28 cellular contexts compared by ENCODE assay signal in genomic region chr20:32622585-32623468, GRCh38. TPM values are rescaled to one million over a fixed set of nuclear protein-coding genes. Genes with fewer than 3 reads are reported as not detected.
DNase-seq lines count a peak whose midpoint lies in the region; ATAC-seq, FAIRE-seq and TF ChIP-seq lines count a peak whose summit lies in the region.
"Had no signal": no experiment of that assay in that cellular context is flagged by ENCODE, and none has a peak within 500 bp of the region (broad histone marks: within the 10 kb centered on the region; RNA-seq: fewer than 3 reads in every experiment).

No MANE protein-coding gene starts in this region.

- H3K79me2 ChIP-seq in GM23338 (replicated peaks; ENCODE audit: insufficient read depth) (no peaks in the 10 kb centered on the region), PC-3 (ENCODE audit: low read length) (no peaks in the 10 kb centered on the region)

- TF ChIP-seq CTCF in A549 (IDR thresholded peaks at IDR 0.05) (no peak), GM23338 (conservative IDR thresholded peaks at IDR 0.05; ENCODE audit: low read depth in 2 of 2) (no peak), PC-3 (conservative IDR thresholded peaks at IDR 0.05; ENCODE audit: low read depth, low read length) (no peak), GM20000 (IDR thresholded peaks at IDR 0.05; ENCODE audit: extremely low read depth, missing control alignments) (no peak)

- no peak for TF ChIP-seq RAD21 in A549 (conservative IDR thresholded peaks at IDR 0.05 in 1 of 2, IDR thresholded peaks at IDR 0.05 in 1 of 2)

- peaks cover 12% of the 10 kb centered on the region for H3K4me1 Mint-ChIP-seq in GM23338

- DNase-seq in A549 (ENCODE audit: low read depth in 1 of 2, low spot score in 1 of 2): no peak
- DNase-seq in GM23338 (ENCODE audit: low spot score): no peak
- DNase-seq in PC-3: peak; percentile 30
- no peak for DNase-seq in NK-92 treated with Interleukin-12 subunit alpha and Interleukin-12 subunit beta, amount 100 ng/mL, for 24 hours (lab: John Stamatoyannopoulos, UW)
- no peak for DNase-seq in activated T-cell treated with anti-CD3 and anti-CD28 coated beads for 4 hours
- no peak for DNase-seq in GM19239 (ENCODE audit: insufficient read length, low spot score)
- DNase-seq in GM20000 (ENCODE audit: low spot score): no peak
- DNase-seq: activated CD4-positive, alpha-beta T cell treated with anti-CD3 and anti-CD28 coated beads for 36 hours; activated effector memory CD4-positive, alpha-beta T cell treated with anti-CD3 and anti-CD28 coated beads, Interleukin-2, amount 50 U/mL, for 16 hours; activated naive CD8-positive, alpha-beta T cell treated with anti-CD3 and anti-CD28 coated beads for 36 hours; C1 segment of cervical spinal cord; central memory CD4-positive, alpha-beta T cell; dermis blood vessel endothelial cell; hippocampal formation; naive B cell; stimulated activated naive CD4-positive, alpha-beta T cell; upper lobe of right lung had no signal

- H3K4me2 ChIP-seq in A549 (no peak overlapping the region), GM23338 (no peak overlapping the region), PC-3 (ENCODE audit: low read length) (no peak overlapping the region)

- no peak overlapping the region for H3K4me3 Mint-ChIP-seq in GM23338
- H3K4me3 Mint-ChIP-seq: activated CD4-positive, alpha-beta T cell treated with anti-CD3 and anti-CD28 coated beads for 36 hours; activated naive CD8-positive, alpha-beta T cell treated with anti-CD3 and anti-CD28 coated beads for 36 hours; H9; T-helper 1 cell treated with Interleukin-12 subunit alpha and Interleukin-12 subunit beta and Interleukin-4 antibody, amounts not matched to agents 30 μg/mL and 1 μg/mL, for 36 hours had no signal

- H3K9ac ChIP-seq in PC-3 (ENCODE audit: low read length): no peak overlapping the region

- TF ChIP-seq EP300 in A549 (IDR thresholded peaks at IDR 0.05): no peak

- H4K20me1 ChIP-seq in GM23338 (replicated peaks; ENCODE audit: insufficient read depth) (0 out of 2 replicates have a peak, but pooled peaks cover 2% of the 10 kb centered on the region), PC-3 (ENCODE audit: low read length) (no peaks in the 10 kb centered on the region)

- 74% methylated on average over 18 of the region's 21 CpGs for WGBS in A549 (ENCODE audit: missing lambda C conversion rate)
- 89 to 91% methylated on average over 21 of the region's 21 CpGs for WGBS in ectodermal cell, 2 experiments

- peaks cover 48% of the 10 kb centered on the region for H3F3A ChIP-seq in GM23338 (replicated peaks; ENCODE audit: low read depth)
- H3F3A ChIP-seq in PC-3 (ENCODE audit: low read length, unreplicated experiment): no peaks in the 10 kb centered on the region

- no peak overlapping the region for H3K27ac Mint-ChIP-seq in GM23338
- H3K27ac Mint-ChIP-seq: activated CD4-positive, alpha-beta T cell treated with anti-CD3 and anti-CD28 coated beads for 36 hours; activated naive CD8-positive, alpha-beta T cell treated with anti-CD3 and anti-CD28 coated beads for 36 hours; T-helper 1 cell treated with Interleukin-12 subunit alpha and Interleukin-12 subunit beta and Interleukin-4 antibody, amounts not matched to agents 30 μg/mL and 1 μg/mL, for 36 hours had no signal

- H3K27ac ChIP-seq in A549 (no peak overlapping the region), GM23338 (ENCODE audit: low read depth) (no peak overlapping the region), PC-3 (ENCODE audit: low read length) (no peak overlapping the region), ectodermal cell (ENCODE audit: insufficient read depth, low read depth, low read length, poor library complexity, severe bottlenecking) (peak overlapping the region; percentile 2)
- H3K27ac ChIP-seq: ascending aorta, gastroesophageal sphincter, Peyer's patch, SJSA1, suprapubic skin, upper lobe of right lung had no signal

- no peaks in the 10 kb centered on the region for H3K27me3 ChIP-seq in GM23338 (ENCODE audit: insufficient read depth)
- H3K27me3 ChIP-seq in PC-3 (ENCODE audit: low read length): no peaks in the 10 kb centered on the region
- no peaks in the 10 kb centered on the region for H3K27me3 ChIP-seq in ectodermal cell (ENCODE audit: control insufficient read depth, insufficient read depth, low read length, poor library complexity, severe bottlenecking)
- H3K27me3 ChIP-seq: ascending aorta, SJSA1 had no signal

- intact Hi-C loops in PC-3 (cut with micrococcal nuclease): no loop called here

- no peaks in the 10 kb centered on the region; the same call in 2 of the 3 replicates for H3K36me3 Mint-ChIP-seq in GM23338 (ENCODE audit: low read depth)
- H3K36me3 Mint-ChIP-seq: activated naive CD8-positive, alpha-beta T cell treated with anti-CD3 and anti-CD28 coated beads for 36 hours; naive B cell had no signal

- CTCF ChIA-PET in A549 (lab: Yijun Ruan, JAX): no interaction called here
- CTCF ChIA-PET in PC-3 (lab: Charles Lee): no interaction called here

- peaks cover 8% of the 10 kb centered on the region for H3K27me3 Mint-ChIP-seq in GM23338 (ENCODE audit: insufficient read depth, low read depth, poor library complexity)
- H3K27me3 Mint-ChIP-seq: activated naive CD8-positive, alpha-beta T cell treated with anti-CD3 and anti-CD28 coated beads for 36 hours had no signal

- no peak for FAIRE-seq in A549 (lab: Jason Lieb, UNC)
- no peak for FAIRE-seq in GM19239 (lab: Jason Lieb, UNC)
- FAIRE-seq: GM12892 had no signal

- ATAC-seq in A549 (peak; percentile 6 to 36; a peak in 3 of 6 replicates), GM23338 (no peak), PC-3 (peak; percentile 70)
- ATAC-seq: activated CD4-positive, alpha-beta T cell treated with anti-CD3 and anti-CD28 coated beads for 36 hours; gastroesophageal sphincter; upper lobe of right lung had no signal

- H3K9me2 ChIP-seq in GM23338 (ENCODE audit: insufficient read depth) (no peaks in the 10 kb centered on the region), PC-3 (replicated peaks; ENCODE audit: low read length) (no peaks in the 10 kb centered on the region)

- TF ChIP-seq POLR2A in A549 (IDR thresholded peaks at IDR 0.05; ENCODE audit: low read length): no peak

- H3K9me3 Mint-ChIP-seq in GM23338: no peaks in the 10 kb centered on the region
- H3K9me3 Mint-ChIP-seq: activated naive CD8-positive, alpha-beta T cell treated with anti-CD3 and anti-CD28 coated beads for 36 hours; H9; naive B cell; T-helper 1 cell treated with Interleukin-12 subunit alpha and Interleukin-12 subunit beta and Interleukin-4 antibody, amounts not matched to agents 30 μg/mL and 1 μg/mL, for 36 hours had no signal

- H3K36me3 ChIP-seq in GM23338 (ENCODE audit: insufficient read depth) (no peaks in the 10 kb centered on the region), PC-3 (ENCODE audit: low read depth, low read length) (no peaks in the 10 kb centered on the region), ectodermal cell (ENCODE audit: control insufficient read depth, insufficient read depth, low read length) (no peaks in the 10 kb centered on the region)
- H3K36me3 ChIP-seq: ascending aorta, gastroesophageal sphincter, Peyer's patch, SJSA1, suprapubic skin, upper lobe of right lung had no signal

- no peaks in the 10 kb centered on the region for H3K9me3 ChIP-seq in A549
- no peaks in the 10 kb centered on the region for H3K9me3 ChIP-seq in PC-3 (ENCODE audit: low read length)
- no peaks in the 10 kb centered on the region for H3K9me3 ChIP-seq in ectodermal cell (ENCODE audit: control insufficient read depth, low read length)
- H3K9me3 ChIP-seq: ascending aorta, gastroesophageal sphincter, Peyer's patch, SJSA1, suprapubic skin, upper lobe of right lung had no signal

- POLR2A ChIA-PET in A549 (lab: Yijun Ruan, JAX) (no interaction called here), PC-3 (lab: Charles Lee; ENCODE audit: unreplicated experiment) (no interaction called here)

- H3K4me1 ChIP-seq in A549 (peaks cover 6% of the 10 kb centered on the region), GM23338 (ENCODE audit: insufficient read depth) (peaks cover 6% of the 10 kb centered on the region), PC-3 (ENCODE audit: insufficient read depth, low read length) (no peaks in the 10 kb centered on the region), ectodermal cell (ENCODE audit: control insufficient read depth, insufficient read depth, low read length) (peaks cover 13% of the 10 kb centered on the region)

- H2AFZ ChIP-seq in GM23338: peak overlapping the region; percentile 81; the same call in 1 of the 2 replicates
- H2AFZ ChIP-seq in PC-3 (ENCODE audit: low read length): no peak overlapping the region

- BruUV-seq in PC-3 (replicated peaks; lab: Mats Ljungman, UMichigan): no TSS peak

- H3K4me3 ChIP-seq in A549 (no peak overlapping the region), GM23338 (no peak overlapping the region), PC-3 (ENCODE audit: low read length) (no peak overlapping the region), ectodermal cell (ENCODE audit: insufficient read depth, low read depth, low read length) (no peak overlapping the region)
- H3K4me3 ChIP-seq: ascending aorta, gastroesophageal sphincter, Peyer's patch, SJSA1, suprapubic skin, upper lobe of right lung had no signal

RNA-seq across cellular contexts. Expression of gene NOL4L, which starts 37.7 kb away (rescaled TPM):
- polyA plus RNA-seq in A549 (2011; rRNA removed) (9.5 and 10.2 TPM in 2 replicates), A549 (2017; fragmentation: RNase III; extraction: RNeasy Plus Mini Kit Qiagen cat#74134 plus additional on column Dnase treatment) (11.8 to 13.8 TPM (median 11.8 TPM) in 3 replicates), GM23338 (2016; fragmentation: Nextera tagmentation; extraction: Ambion mirVana) (36.7 and 39.2 TPM in 2 replicates)
- 13.2 and 16.4 TPM in 2 replicates for polyA plus RNA-seq in A549 (2012; cell fraction: cytosol; rRNA removed)
- polyA plus RNA-seq in A549 (2012; cell fraction: nucleus; rRNA removed): 27.6 and 32.9 TPM in 2 replicates
- polyA minus RNA-seq in A549 (2011; rRNA and poly(A)+ RNA removed): 10.0 and 15.0 TPM in 2 replicates
- total RNA-seq in GM23338 (2014; rRNA removed; shearing (Covaris generic)): 32.8 and 38.8 TPM in 2 replicates
- total RNA-seq in PC-3 (2014; rRNA removed): 5.4 and 7.3 TPM in 2 replicates
- polyA plus RNA-seq in ectodermal cell (2013, experiment 1 of 4): 34.9 TPM
- 36.7 TPM for polyA plus RNA-seq in ectodermal cell (2013, experiment 2 of 4)
- polyA plus RNA-seq in ectodermal cell (2013, experiment 3 of 4): 33.6 TPM
- 37.4 TPM for polyA plus RNA-seq in ectodermal cell (2013, experiment 4 of 4)

RNA-seq across cellular contexts. Expression of gene C20orf203, which starts 50.9 kb away (rescaled TPM):
- polyA plus RNA-seq in A549 (2011; rRNA removed) (0.01 TPM in 1 of 2 replicates, not detected in the other), A549 (2017; fragmentation: RNase III; extraction: RNeasy Plus Mini Kit Qiagen cat#74134 plus additional on column Dnase treatment) (not detected in 3 replicates), GM23338 (2016; fragmentation: Nextera tagmentation; extraction: Ambion mirVana) (0.03 and 0.11 TPM in 2 replicates)
- not detected in 2 replicates for polyA plus RNA-seq in A549 (2012; cell fraction: cytosol; rRNA removed)
- polyA plus RNA-seq in A549 (2012; cell fraction: nucleus; rRNA removed): 0.02 TPM in 1 of 2 replicates, not detected in the other
- polyA minus RNA-seq in A549 (2011; rRNA and poly(A)+ RNA removed): 0.05 and 0.08 TPM in 2 replicates
- total RNA-seq in GM23338 (2014; rRNA removed; shearing (Covaris generic)): 0.08 TPM in 1 of 2 replicates, not detected in the other
- not detected in 2 replicates for total RNA-seq in PC-3 (2014; rRNA removed)
- polyA plus RNA-seq in ectodermal cell (2013, experiment 1 of 4): 0.65 TPM
- 0.14 TPM for polyA plus RNA-seq in ectodermal cell (2013, experiment 2 of 4)
- polyA plus RNA-seq in ectodermal cell (2013, experiment 3 of 4): 0.64 TPM
- polyA plus RNA-seq in ectodermal cell (2013, experiment 4 of 4): 0.08 TPM
- total RNA-seq: activated CD4-positive, alpha-beta T cell treated with anti-CD3 and anti-CD28 coated beads for 36 hours; ascending aorta; dermis blood vessel endothelial cell; Peyer's patch; pulmonary artery endothelial cell; SJSA1 had no signal
- polyA plus RNA-seq: AG04450 had no signal
